8 cellular contexts compared by ENCODE assay signal in genomic region chrX:22192419-22193086, GRCh38.
DNase-seq lines count a peak whose midpoint lies in the region; ATAC-seq and TF ChIP-seq lines count a peak whose summit lies in the region.

No MANE protein-coding gene starts in this region.

- H3F3A ChIP-seq in PC-3 (ENCODE audit: low read length, unreplicated experiment): no peaks in the 10 kb centered on the region

- H3K4me2 ChIP-seq in PC-3 (ENCODE audit: low read length): 0 out of 2 replicates have a peak overlapping the region, but pooled peaks have one; percentile 13

- H3K27me3 Mint-ChIP-seq in Caco-2 (ENCODE audit: insufficient read depth, unreplicated experiment): no peaks in the 10 kb centered on the region
- no peaks in the 10 kb centered on the region for H3K27me3 Mint-ChIP-seq in neural crest cell (ENCODE audit: low read depth)

- peak overlapping the region; percentile 53 for H3K4me3 Mint-ChIP-seq in Caco-2 (ENCODE audit: unreplicated experiment)
- no peak overlapping the region for H3K4me3 Mint-ChIP-seq in neural crest cell

- H3K9me3 Mint-ChIP-seq in Caco-2 (ENCODE audit: unreplicated experiment) (peaks cover 12% of the 10 kb centered on the region), neural crest cell (peaks cover 5% of the 10 kb centered on the region)

- intact Hi-C loops in Caco-2 (cut with micrococcal nuclease; ENCODE audit: unreplicated experiment): loop anchor here (1.0 kb wide), 3 partner anchors 56 to 207 kb away; no protein-coding TSS in a partner anchor
- intact Hi-C loops in PC-3 (cut with micrococcal nuclease): loop anchor here (1.0 to 5.0 kb wide), 3 partner anchors 56 to 207 kb away; no protein-coding TSS in a partner anchor

- DNase-seq in Caco-2 (peak; percentile 59 to 65), PC-3 (peak; percentile 78), fibroblast of peridontal ligament (ENCODE audit: extremely low read depth) (peak; percentile 56), neural crest cell (ENCODE audit: low read depth, low spot score) (peak; percentile 69), substantia nigra (lab: John Stamatoyannopoulos, UW) (peak in 43 of 49 donors; percentile 0 to 60 (median 22))
- DNase-seq in activated T-cell treated with anti-CD3 and anti-CD28 coated beads, Interleukin-2, amount 50 U/mL, for 48 hours: peak; percentile 68 to 69

- H3K36me3 Mint-ChIP-seq in Caco-2 (ENCODE audit: insufficient read depth, unreplicated experiment) (peaks cover 5% of the 10 kb centered on the region), neural crest cell (ENCODE audit: low read depth) (no peaks in the 10 kb centered on the region)

- H2AFZ ChIP-seq in PC-3 (ENCODE audit: low read length): peak overlapping the region; percentile 76

- no peaks in the 10 kb centered on the region for H3K79me2 ChIP-seq in PC-3 (ENCODE audit: low read length)

- H3K9me3 ChIP-seq in Caco-2 (no peaks in the 10 kb centered on the region), PC-3 (ENCODE audit: low read length) (no peaks in the 10 kb centered on the region)

- no peaks in the 10 kb centered on the region for H3K27me3 ChIP-seq in Caco-2 (replicated peaks; ENCODE audit: control insufficient read depth, insufficient read depth, low read length)
- H3K27me3 ChIP-seq in PC-3 (ENCODE audit: low read length): no peaks in the 10 kb centered on the region

- no peaks in the 10 kb centered on the region for H3K9me2 ChIP-seq in PC-3 (replicated peaks; ENCODE audit: low read length)

- BruUV-seq in Caco-2 (replicated peaks; lab: Mats Ljungman, UMichigan): no TSS peak
- BruUV-seq in PC-3 (replicated peaks; lab: Mats Ljungman, UMichigan): no TSS peak

- no peaks in the 10 kb centered on the region for H4K20me1 ChIP-seq in PC-3 (ENCODE audit: low read length)

- CTCF ChIA-PET in Caco-2 (lab: Charles Lee) (interaction anchor here (0.9 to 1.0 kb wide), 2 partner anchors 58 to 207 kb away, joined by 5 to 7 read pairs; no protein-coding TSS in a partner anchor), PC-3 (lab: Charles Lee) (interaction anchor here (1.0 kb wide), 1 partner anchor 57 kb away, joined by 8 read pairs; no protein-coding TSS in a partner anchor)

- H3K4me1 ChIP-seq in Caco-2 (no peaks in the 10 kb centered on the region; the same call in 1 of the 2 replicates), PC-3 (ENCODE audit: insufficient read depth, low read length) (0 out of 2 replicates have a peak, but pooled peaks cover 3% of the 10 kb centered on the region)

- no peak overlapping the region for H3K27ac ChIP-seq in PC-3 (ENCODE audit: low read length)
- H3K27ac ChIP-seq in substantia nigra (ENCODE audit: low read depth, low read length, poor library complexity, severe bottlenecking): no peak overlapping the region

- H3K4me3 ChIP-seq in Caco-2 (ENCODE audit: low read depth, low read length): no peak overlapping the region
- H3K4me3 ChIP-seq in PC-3 (ENCODE audit: low read length): no peak overlapping the region

- ATAC-seq in GM19452 (IDR thresholded peaks at IDR 0.05; ENCODE audit: unreplicated experiment): peak; percentile 89
- peak; percentile 82 for ATAC-seq in HG03469 (IDR thresholded peaks at IDR 0.05; ENCODE audit: unreplicated experiment)
- peak; percentile 90 for ATAC-seq in PC-3

- peak; percentile 45 to 73 for TF ChIP-seq CTCF in Caco-2 (IDR thresholded peaks at IDR 0.05; ENCODE audit: insufficient read depth in 1 of 2, low read depth in 1 of 2, low read length in 1 of 2, severe bottlenecking in 1 of 2, unreplicated experiment in 1 of 2)
- peak; percentile 80 for TF ChIP-seq CTCF in PC-3 (conservative IDR thresholded peaks at IDR 0.05; ENCODE audit: low read depth, low read length)
- TF ChIP-seq CTCF in neural crest cell (conservative IDR thresholded peaks at IDR 0.05): peak; percentile 86

- H3K4me1 Mint-ChIP-seq in Caco-2 (ENCODE audit: low read depth, unreplicated experiment): peaks cover 7% of the 10 kb centered on the region
- peaks cover 4% of the 10 kb centered on the region for H3K4me1 Mint-ChIP-seq in neural crest cell

- H3K9ac ChIP-seq in PC-3 (ENCODE audit: low read length): no peak overlapping the region

- H3K27ac Mint-ChIP-seq in Caco-2 (ENCODE audit: unreplicated experiment) (no peak overlapping the region), neural crest cell (ENCODE audit: unreplicated experiment) (no peak overlapping the region)

- H3K36me3 ChIP-seq in Caco-2 (ENCODE audit: control insufficient read depth, insufficient read depth, low read length) (no peaks in the 10 kb centered on the region), PC-3 (ENCODE audit: low read depth, low read length) (no peaks in the 10 kb centered on the region)

- POLR2A ChIA-PET in Caco-2 (lab: Charles Lee) (no interaction called here), PC-3 (lab: Charles Lee; ENCODE audit: unreplicated experiment) (no interaction called here)

Comparison
In these comparisons a context has a peak if more than half of its experiments do, and no peak if none do; other contexts are left out.
1. DNase-seq: peak in every context shown above with its lines; median percentile 78 in PC-3; 69 in neural crest cell; 68 in activated T-cell treated with anti-CD3 and anti-CD28 coated beads, Interleukin-2, amount 50 U/mL, for 48 hours; 62 in Caco-2; 56 in fibroblast of peridontal ligament; 22 in substantia nigra.